In genomic region chr11:120903686-120904085, GRCh38 we compare ENCODE assay signal across 2 cellular contexts.
TF ChIP-seq lines count a peak whose summit lies in the region.

No MANE protein-coding gene starts in this region.

TF ChIP-seq in GM23338, 12 proteins besides CTCF, POLR2A, EP300 and RAD21 (continued from another document):
- TF ChIP-seq REST (IDR thresholded peaks at IDR 0.05; ENCODE audit: unreplicated experiment) (no peak), POLR2AphosphoS5 (IDR thresholded peaks at IDR 0.05; ENCODE audit: low read depth) (no peak), EZH2phosphoT487 (IDR thresholded peaks at IDR 0.05; ENCODE audit: unreplicated experiment) (no peak), ZNF331 (CRISPR knock-in tag; IDR thresholded peaks at IDR 0.05; ENCODE audit: low read depth) (no peak), NANOG (IDR thresholded peaks at IDR 0.05; ENCODE audit: borderline replicate concordance) (no peak), CREB1 (CRISPR knock-in tag; IDR thresholded peaks at IDR 0.05; ENCODE audit: low read depth) (no peak), ZNF462 (CRISPR knock-in tag; IDR thresholded peaks at IDR 0.05) (no peak), STAT1 (IDR thresholded peaks at IDR 0.05; ENCODE audit: unreplicated experiment) (no peak)

TF ChIP-seq in WTC11, 78 proteins besides CTCF, POLR2A, EP300 and RAD21 (continued from another document):
- TF ChIP-seq MLX (CRISPR knock-in tag; IDR thresholded peaks at IDR 0.05): no peak
